8 cellular contexts compared by ENCODE assay signal in the genomic region with DNA sequence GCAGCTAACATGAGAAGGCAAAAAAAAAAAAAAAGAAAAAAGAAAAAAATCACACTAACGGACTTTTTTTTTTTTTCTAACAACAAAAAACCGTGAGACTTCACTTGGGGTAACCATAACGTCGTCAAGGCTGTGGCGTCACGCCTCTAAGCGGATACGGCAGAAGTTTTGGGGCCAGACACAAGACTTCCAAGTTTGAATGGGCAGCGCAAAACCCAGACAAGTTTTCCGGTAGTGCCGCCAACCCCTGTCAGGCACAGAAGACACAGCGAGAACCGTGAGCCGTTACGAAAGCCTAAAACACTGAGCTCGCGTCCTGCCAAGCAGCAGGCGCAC. TPM values are rescaled to one million over a fixed set of nuclear protein-coding genes. Genes with fewer than 3 reads are reported as not detected.
DNase-seq lines count a peak whose midpoint lies in the region; ATAC-seq, FAIRE-seq and TF ChIP-seq lines count a peak whose summit lies in the region.

No MANE protein-coding gene starts in this region.

- H3K9me3 ChIP-seq in adipocyte (ENCODE audit: control insufficient read depth, low read length) (no peaks in the 10 kb centered on the region), kidney (ENCODE audit: control insufficient read depth in 1 of 2, low read length in 2 of 2) (no peaks in the 10 kb centered on the region), testis (no peaks in the 10 kb centered on the region)

- 0% methylated on average over 18 of the region's 18 CpGs for WGBS in testis, 2 donors

- H3K9ac ChIP-seq in adipocyte (ENCODE audit: low read length) = peak overlapping the region; percentile 92
- peak overlapping the region; percentile 29 to 98 for H3K9ac ChIP-seq in kidney (ENCODE audit: low read length in 2 of 2)

- ATAC-seq in GM19372 (IDR thresholded peaks at IDR 0.05; ENCODE audit: low read depth, unreplicated experiment) = peak; percentile 40
- ATAC-seq in HG03460 (IDR thresholded peaks at IDR 0.05; ENCODE audit: unreplicated experiment) = peak; percentile 33

- TF ChIP-seq CTCF in kidney (IDR thresholded peaks at IDR 0.05; ENCODE audit: borderline replicate concordance, extremely low read depth, insufficient read depth) = no peak
- TF ChIP-seq CTCF in testis (IDR thresholded peaks at IDR 0.05) = no peak

- intact Hi-C loops in kidney (cut with DNase I) = no loop called here
- intact Hi-C loops in testis (cut with DNase I; ENCODE audit: low total_unique reads) = no loop called here

- H3K4me1 ChIP-seq in adipocyte (ENCODE audit: control insufficient read depth, insufficient read depth, low read length) (peaks cover 23% of the 10 kb centered on the region), kidney (ENCODE audit: control insufficient read depth in 1 of 2, insufficient read depth in 1 of 2, low read depth in 1 of 2, low read length in 2 of 2) (peaks cover 2 to 3% of the 10 kb centered on the region in 2 donors), testis (peaks cover 8% of the 10 kb centered on the region)

- no peak for TF ChIP-seq POLR2A in testis (IDR thresholded peaks at IDR 0.05)

- H3K36me3 ChIP-seq in adipocyte (ENCODE audit: control insufficient read depth, insufficient read depth, low read length, severe bottlenecking) (peaks cover 7% of the 10 kb centered on the region), kidney (ENCODE audit: control insufficient read depth in 1 of 2, insufficient read depth in 2 of 2, low read length in 2 of 2) (peaks cover 0 to 10% of the 10 kb centered on the region in 2 donors), testis (ENCODE audit: low read depth, missing control alignments) (no peaks in the 10 kb centered on the region)

- H3K27me3 ChIP-seq in adipocyte (replicated peaks; ENCODE audit: control insufficient read depth, insufficient read depth, low read length) (no peaks in the 10 kb centered on the region), testis (no peaks in the 10 kb centered on the region)

- H3K27ac ChIP-seq in kidney (ENCODE audit: low read depth in 2 of 2, low read length in 2 of 2) = peak overlapping the region; percentile 94 to 98
- peak overlapping the region; percentile 97 for H3K27ac ChIP-seq in testis

- FAIRE-seq in A204.1 (lab: Jason Lieb, UNC) = peak; percentile 11
- peak; percentile 6 for FAIRE-seq in kidney (lab: Jason Lieb, UNC)

- H3K4me3 ChIP-seq in adipocyte (ENCODE audit: low read length) = peak overlapping the region; percentile 94
- peak overlapping the region; percentile 94 to 96 for H3K4me3 ChIP-seq in kidney (ENCODE audit: low read length in 2 of 2)
- H3K4me3 ChIP-seq in testis = peak overlapping the region; percentile 85 to 95

- no peak for DNase-seq in adipocyte (ENCODE audit: low read depth)
- DNase-seq in kidney = no peak
- DNase-seq in testis = no peak
- no peak for DNase-seq in SKM-1 (lab: John Stamatoyannopoulos, UW; ENCODE audit: unreplicated experiment)
- DNase-seq in OCI-M2 (lab: John Stamatoyannopoulos, UW; ENCODE audit: unreplicated experiment) = no peak

RNA-seq across cellular contexts. Expression of a gene that starts 0.6 kb away (rescaled TPM):
- total RNA-seq in kidney (42.4 TPM), testis (100 to 1,000 TPM in 1 of 2 donors, 10 to 100 TPM in 1; 82.8 to 108 TPM)
- polyA plus RNA-seq in kidney (ENCODE audit: insufficient read depth, low read depth, low replicate concordance) (25.9 TPM), testis (ENCODE audit: insufficient read depth, low read depth, low replicate concordance) (46.2 TPM)
